ENCODE assay signal across 28 cellular contexts in genomic region chr7:141244466-141244865, GRCh38.
"Had no signal": no experiment of that assay in that cellular context is flagged by ENCODE, and none has a peak within 500 bp of the region (broad histone marks: within the 10 kb centered on the region; RNA-seq: fewer than 3 reads in every experiment).

No MANE protein-coding gene starts in this region.

- H3K4me3 ChIP-seq: stomach, suprapubic skin, testis, thoracic aorta, thyroid gland, tibial artery, tibial nerve, transverse colon, upper lobe of left lung, upper lobe of right lung, uterus, vagina had no signal

- H3K36me3 ChIP-seq: stomach, suprapubic skin, thoracic aorta, thyroid gland, tibial artery, tibial nerve, transverse colon, upper lobe of left lung, upper lobe of right lung, uterus, vagina had no signal

- H3K4me1 ChIP-seq: stomach, suprapubic skin, testis, thyroid gland, tibial artery, tibial nerve, transverse colon, upper lobe of left lung, upper lobe of right lung, uterus, vagina had no signal

- H3K9me3 ChIP-seq: stomach, suprapubic skin, testis, thoracic aorta, thyroid gland, tibial artery, tibial nerve, transverse colon, upper lobe of left lung, upper lobe of right lung, uterus, vagina had no signal

- ATAC-seq: stimulated activated effector memory CD8-positive, alpha-beta T cell treated with anti-CD3 and anti-CD28 coated beads, Interleukin-12 subunit alpha, Interleukin-12 subunit beta, amount 100 ng/mL, for 72 hours; stimulated activated memory B cell treated with anti-CD40 and anti-IgM and Interleukin-4, amounts not matched to agents 10 μg/mL and 1 μg/mL and 100 μg/mL, for 72 hours; stimulated activated naive B cell treated with anti-CD40 and anti-IgM and Interleukin-4, amounts not matched to agents 10 μg/mL and 1 μg/mL and 100 μg/mL, for 72 hours; stimulated activated naive CD8-positive, alpha-beta T cell treated with anti-CD3 and anti-CD28 coated beads, Interleukin-15, amount 100 ng/mL, for 72 hours; stimulated activated naive CD8-positive, alpha-beta T cell treated with anti-CD3 and anti-CD28 coated beads, Interleukin-15, Interleukin-2, amounts not matched to agents 100 U/mL and 50 U/mL, for 24 hours; upper lobe of right lung had no signal

- H3K27me3 ChIP-seq: stomach, suprapubic skin, testis, thyroid gland, tibial artery, tibial nerve, transverse colon, upper lobe of left lung, upper lobe of right lung, uterus, vagina had no signal

- H3K4me3 Mint-ChIP-seq: stimulated activated effector memory CD8-positive, alpha-beta T cell treated with anti-CD3 and anti-CD28 coated beads, Interleukin-12 subunit alpha, Interleukin-12 subunit beta, amount 100 ng/mL, for 72 hours; stimulated activated memory B cell treated with anti-CD40 and anti-IgM and Interleukin-4, amounts not matched to agents 10 μg/mL and 1 μg/mL and 100 μg/mL, for 72 hours; stimulated activated naive B cell treated with anti-CD40 and anti-IgM and Interleukin-4, amounts not matched to agents 10 μg/mL and 1 μg/mL and 100 μg/mL, for 72 hours; stimulated activated naive CD8-positive, alpha-beta T cell treated with anti-CD3 and anti-CD28 coated beads, Interleukin-15, amount 100 ng/mL, for 72 hours; stimulated activated naive CD8-positive, alpha-beta T cell treated with anti-CD3 and anti-CD28 coated beads, Interleukin-15, Interleukin-2, amounts not matched to agents 100 ng/mL and 50 ng/mL, for 24 hours; type B pancreatic cell had no signal

- H3K9me3 Mint-ChIP-seq: stimulated activated effector memory CD8-positive, alpha-beta T cell treated with anti-CD3 and anti-CD28 coated beads, Interleukin-12 subunit alpha, Interleukin-12 subunit beta, amount 100 ng/mL, for 72 hours; stimulated activated memory B cell treated with anti-CD40 and anti-IgM and Interleukin-4, amounts not matched to agents 10 μg/mL and 1 μg/mL and 100 μg/mL, for 72 hours; stimulated activated naive B cell treated with anti-CD40 and anti-IgM and Interleukin-4, amounts not matched to agents 10 μg/mL and 1 μg/mL and 100 μg/mL, for 72 hours; stimulated activated naive CD8-positive, alpha-beta T cell treated with anti-CD3 and anti-CD28 coated beads, Interleukin-15, amount 100 ng/mL, for 72 hours; stimulated activated naive CD8-positive, alpha-beta T cell treated with anti-CD3 and anti-CD28 coated beads, Interleukin-15, Interleukin-2, amounts not matched to agents 100 ng/mL and 50 ng/mL, for 24 hours; type B pancreatic cell had no signal

- H3K27me3 Mint-ChIP-seq: stimulated activated naive CD8-positive, alpha-beta T cell treated with anti-CD3 and anti-CD28 coated beads, Interleukin-15, amount 100 ng/mL, for 72 hours; type B pancreatic cell had no signal

- H3K27ac Mint-ChIP-seq: stimulated activated effector memory CD8-positive, alpha-beta T cell treated with anti-CD3 and anti-CD28 coated beads, Interleukin-12 subunit alpha, Interleukin-12 subunit beta, amount 100 ng/mL, for 72 hours; stimulated activated memory B cell treated with anti-CD40 and anti-IgM and Interleukin-4, amounts not matched to agents 10 μg/mL and 1 μg/mL and 100 μg/mL, for 72 hours; stimulated activated naive B cell treated with anti-CD40 and anti-IgM and Interleukin-4, amounts not matched to agents 10 μg/mL and 1 μg/mL and 100 μg/mL, for 72 hours; stimulated activated naive CD8-positive, alpha-beta T cell treated with anti-CD3 and anti-CD28 coated beads, Interleukin-15, Interleukin-2, amounts not matched to agents 100 ng/mL and 50 ng/mL, for 24 hours; type B pancreatic cell had no signal

- H3K4me1 Mint-ChIP-seq: stimulated activated effector memory CD8-positive, alpha-beta T cell treated with anti-CD3 and anti-CD28 coated beads, Interleukin-12 subunit alpha, Interleukin-12 subunit beta, amount 100 ng/mL, for 72 hours; stimulated activated memory B cell treated with anti-CD40 and anti-IgM and Interleukin-4, amounts not matched to agents 10 μg/mL and 1 μg/mL and 100 μg/mL, for 72 hours; stimulated activated naive B cell treated with anti-CD40 and anti-IgM and Interleukin-4, amounts not matched to agents 10 μg/mL and 1 μg/mL and 100 μg/mL, for 72 hours; stimulated activated naive CD8-positive, alpha-beta T cell treated with anti-CD3 and anti-CD28 coated beads, Interleukin-15, amount 100 ng/mL, for 72 hours had no signal

- H3K27ac ChIP-seq: stomach, suprapubic skin, testis, thoracic aorta, thyroid gland, tibial artery, tibial nerve, transverse colon, upper lobe of left lung, upper lobe of right lung, uterus, vagina had no signal

- H3K36me3 Mint-ChIP-seq: stimulated activated effector memory CD8-positive, alpha-beta T cell treated with anti-CD3 and anti-CD28 coated beads, Interleukin-12 subunit alpha, Interleukin-12 subunit beta, amount 100 ng/mL, for 72 hours; stimulated activated memory B cell treated with anti-CD40 and anti-IgM and Interleukin-4, amounts not matched to agents 10 μg/mL and 1 μg/mL and 100 μg/mL, for 72 hours; stimulated activated naive B cell treated with anti-CD40 and anti-IgM and Interleukin-4, amounts not matched to agents 10 μg/mL and 1 μg/mL and 100 μg/mL, for 72 hours; type B pancreatic cell had no signal

- DNase-seq: stimulated activated CD4-positive, alpha-beta T cell treated with anti-CD3 and anti-CD28 coated beads, Interleukin-2, amount 100 ng/mL, for 48 hours; stimulated activated CD4-positive, alpha-beta T cell treated with anti-CD3 and anti-CD28 coated beads, Interleukin-4, amount 100 ng/mL, for 1 hour; stimulated activated CD4-positive, alpha-beta T cell treated with anti-CD3 and anti-CD28 coated beads, Interleukin-4, amount 100 ng/mL, for 24 hours; stimulated activated CD4-positive, alpha-beta T cell treated with anti-CD3 and anti-CD28 coated beads, Interleukin-4, amount 100 ng/mL, for 4 hours; stimulated activated CD8-positive, alpha-beta memory T cell treated with anti-CD3 and anti-CD28 coated beads, Interleukin-4, amount 100 ng/mL, for 48 hours; stimulated activated naive B cell treated with anti-CD40 and anti-IgM and Interleukin-4, amounts not matched to agents 10 μg/mL and 1 μg/mL and 100 μg/mL, for 72 hours; stimulated activated naive CD4-positive, alpha-beta T cell; stimulated activated naive CD4-positive, alpha-beta T cell treated with Interleukin-2 at 50 U/mL for 16 hours; stimulated activated naive CD8-positive, alpha-beta T cell treated with anti-CD3 and anti-CD28 coated beads, Interleukin-15, amount 100 ng/mL, for 72 hours; stimulated activated naive CD8-positive, alpha-beta T cell treated with anti-CD3 and anti-CD28 coated beads, Interleukin-15, Interleukin-2, amounts not matched to agents 100 U/mL and 50 U/mL, for 24 hours; stomach; substantia nigra; testis; thyroid gland; tibial artery; transverse colon; trophoblast cell; upper lobe of left lung; upper lobe of right lung; uterus had no signal
